21 cellular contexts compared by ENCODE assay signal in the genomic region with DNA sequence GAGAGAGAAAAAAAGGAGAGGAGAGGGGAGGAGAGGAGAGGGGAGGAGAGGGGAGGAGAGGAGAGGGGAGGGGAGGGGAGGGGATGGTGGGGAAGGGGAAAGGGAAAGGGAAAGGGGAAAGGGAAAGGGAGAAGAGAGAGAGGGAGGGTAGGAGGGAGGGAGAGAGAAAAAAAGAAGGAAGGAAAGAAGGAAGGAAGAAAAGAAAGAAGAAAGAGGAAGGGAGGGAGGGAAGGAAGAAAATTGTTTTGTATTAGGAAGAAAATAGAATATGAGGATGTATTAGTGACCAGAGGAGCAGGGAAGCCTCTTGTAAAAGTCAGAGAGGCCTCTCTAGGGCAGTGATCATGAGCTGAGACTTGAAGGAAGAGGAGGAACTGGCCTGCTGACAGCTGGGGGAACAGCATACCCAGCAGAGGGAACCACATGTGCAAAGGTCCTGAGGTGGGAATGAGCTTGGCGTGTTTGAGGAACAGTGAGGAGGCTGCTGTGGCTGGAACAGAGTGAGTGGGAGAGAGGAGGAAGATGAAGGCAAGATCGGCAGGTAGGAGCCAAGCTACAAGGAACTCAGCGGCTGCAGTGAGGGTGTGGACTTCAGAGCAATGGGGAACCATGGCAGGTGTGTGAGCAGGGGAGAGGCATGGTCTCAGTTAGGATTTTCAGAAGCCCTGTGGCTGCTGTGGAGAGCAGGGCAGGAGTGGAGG. TPM values are rescaled to one million over a fixed set of nuclear protein-coding genes. Genes with fewer than 3 reads are reported as not detected.
DNase-seq lines count a peak whose midpoint lies in the region; ATAC-seq, FAIRE-seq and TF ChIP-seq lines count a peak whose summit lies in the region.
"Had no signal": no experiment of that assay in that cellular context is flagged by ENCODE, and none has a peak within 500 bp of the region (broad histone marks: within the 10 kb centered on the region; RNA-seq: fewer than 3 reads in every experiment).

No MANE protein-coding gene starts in this region.

- no peaks in the 10 kb centered on the region for H3K36me3 ChIP-seq in astrocyte (ENCODE audit: insufficient read depth, low read length)
- H3K36me3 ChIP-seq in osteoblast (ENCODE audit: insufficient read depth, low read length), result no peaks in the 10 kb centered on the region
- H3K36me3 ChIP-seq: BLaER1 had no signal

- H3K4me2 ChIP-seq in astrocyte (ENCODE audit: low read length), result no peak overlapping the region
- H3K4me2 ChIP-seq in osteoblast (ENCODE audit: insufficient read depth, low read length), result no peak overlapping the region
- H3K4me2 ChIP-seq: BLaER1 had no signal

- H3K4me3 ChIP-seq in astrocyte (ENCODE audit: insufficient read depth, low read depth, low read length) (no peak overlapping the region), osteoblast (ENCODE audit: insufficient read depth, low read length) (no peak overlapping the region), dorsolateral prefrontal cortex (no peak overlapping the region)
- H3K4me3 ChIP-seq: BLaER1, GM23248 had no signal

- H2AFZ ChIP-seq in astrocyte (ENCODE audit: low read depth, low read length), result no peak overlapping the region
- no peak overlapping the region for H2AFZ ChIP-seq in osteoblast (ENCODE audit: low read length)
- H2AFZ ChIP-seq: GM23248 had no signal

- ATAC-seq in activated T-helper 17 cell treated with anti-CD3 and anti-CD28 coated beads, Interleukin-2, amount 50 U/mL, for 72 hours (replicated peaks), result no peak
- ATAC-seq: CD8-positive, alpha-beta T cell; HepG2 had no signal

- peak overlapping the region; percentile 15 for H3K27ac Mint-ChIP-seq in astrocyte (ENCODE audit: unreplicated experiment)
- peak overlapping the region; percentile 31 for H3K27ac Mint-ChIP-seq in endothelial cell (ENCODE audit: unreplicated experiment)
- H3K27ac Mint-ChIP-seq in activated T-helper 17 cell treated with anti-CD3 and anti-CD28 coated beads, Interleukin-2, amount 50 U/mL, for 72 hours, result no peak overlapping the region
- H3K27ac Mint-ChIP-seq: CD14-positive monocyte; CD8-positive, alpha-beta T cell; HFFc6; IgD-negative memory B cell had no signal

- H4K20me1 ChIP-seq in astrocyte (ENCODE audit: insufficient read depth, low read length) (no peaks in the 10 kb centered on the region), osteoblast (ENCODE audit: insufficient read depth, low read length) (no peaks in the 10 kb centered on the region)

- intact Hi-C loops in dorsolateral prefrontal cortex (cut with DNase I), result no loop called here

- H3K9me3 ChIP-seq in astrocyte (ENCODE audit: insufficient read depth, low read depth, low read length) (no peaks in the 10 kb centered on the region), osteoblast (ENCODE audit: low read depth, low read length) (no peaks in the 10 kb centered on the region)
- H3K9me3 ChIP-seq: BLaER1 had no signal

- no peaks in the 10 kb centered on the region for H3K36me3 Mint-ChIP-seq in astrocyte (ENCODE audit: low read depth, unreplicated experiment)
- H3K36me3 Mint-ChIP-seq in endothelial cell (ENCODE audit: low read depth, unreplicated experiment), result no peaks in the 10 kb centered on the region
- H3K36me3 Mint-ChIP-seq in activated T-helper 17 cell treated with anti-CD3 and anti-CD28 coated beads, Interleukin-2, amount 50 U/mL, for 72 hours (ENCODE audit: low read depth), result no peaks in the 10 kb centered on the region
- H3K36me3 Mint-ChIP-seq: CD8-positive, alpha-beta T cell; IgD-negative memory B cell had no signal

- H3K27me3 Mint-ChIP-seq in astrocyte (ENCODE audit: low read depth, unreplicated experiment) (peaks cover 42% of the 10 kb centered on the region), endothelial cell (ENCODE audit: unreplicated experiment) (peaks cover 9% of the 10 kb centered on the region)
- H3K27me3 Mint-ChIP-seq in activated T-helper 17 cell treated with anti-CD3 and anti-CD28 coated beads, Interleukin-2, amount 50 U/mL, for 72 hours, result peaks cover 24% of the 10 kb centered on the region

- peaks cover 32% of the 10 kb centered on the region for H3K27me3 ChIP-seq in astrocyte (ENCODE audit: insufficient read depth, low read length)
- peaks cover 40% of the 10 kb centered on the region for H3K27me3 ChIP-seq in osteoblast (ENCODE audit: insufficient read depth, low read length)
- H3K27me3 ChIP-seq in dorsolateral prefrontal cortex, result peaks cover 0 to 37% (median 21%) of the 10 kb centered on the region in 45 donors

- no peak for TF ChIP-seq CTCF in astrocyte (IDR thresholded peaks at IDR 0.05; ENCODE audit: insufficient read depth, low read depth, low read length)
- no peak for TF ChIP-seq CTCF in endothelial cell (IDR thresholded peaks at IDR 0.05; ENCODE audit: unreplicated experiment)
- no peak for TF ChIP-seq CTCF in osteoblast (IDR thresholded peaks at IDR 0.05; ENCODE audit: extremely low read depth, low read depth, low read length)
- no peak for TF ChIP-seq CTCF in dorsolateral prefrontal cortex (IDR thresholded peaks at IDR 0.05 in 54 of 56, conservative IDR thresholded peaks at IDR 0.05 in 2 of 56; ENCODE audit: low read depth in 1 of 56, partially characterized antibody in 56 of 56)

- H3K4me1 ChIP-seq in astrocyte (ENCODE audit: insufficient read depth, low read length), result no peaks in the 10 kb centered on the region
- no peaks in the 10 kb centered on the region for H3K4me1 ChIP-seq in osteoblast (ENCODE audit: insufficient read depth, low read length)

- no peak for FAIRE-seq in astrocyte (lab: Jason Lieb, UNC)
- FAIRE-seq: H54, HepG2 had no signal

- no peaks in the 10 kb centered on the region for H3K4me1 Mint-ChIP-seq in astrocyte (ENCODE audit: low read depth, unreplicated experiment)
- H3K4me1 Mint-ChIP-seq in endothelial cell (ENCODE audit: unreplicated experiment), result no peaks in the 10 kb centered on the region
- no peaks in the 10 kb centered on the region for H3K4me1 Mint-ChIP-seq in activated T-helper 17 cell treated with anti-CD3 and anti-CD28 coated beads, Interleukin-2, amount 50 U/mL, for 72 hours

- H3K79me2 ChIP-seq in astrocyte (ENCODE audit: insufficient read depth, low read length) (no peaks in the 10 kb centered on the region), osteoblast (ENCODE audit: insufficient read depth, low read length) (no peaks in the 10 kb centered on the region)

- H3K27ac ChIP-seq in astrocyte (ENCODE audit: low read depth, low read length) (no peak overlapping the region), osteoblast (ENCODE audit: low read depth, low read length) (no peak overlapping the region), dorsolateral prefrontal cortex (no peak overlapping the region)
- H3K27ac ChIP-seq: BLaER1, GM23248 had no signal

- H3K9me3 Mint-ChIP-seq in astrocyte (ENCODE audit: unreplicated experiment) (no peaks in the 10 kb centered on the region), endothelial cell (ENCODE audit: unreplicated experiment) (no peaks in the 10 kb centered on the region)
- H3K9me3 Mint-ChIP-seq in activated T-helper 17 cell treated with anti-CD3 and anti-CD28 coated beads, Interleukin-2, amount 50 U/mL, for 72 hours, result no peaks in the 10 kb centered on the region
- H3K9me3 Mint-ChIP-seq: CD8-positive, alpha-beta T cell; HFFc6; IgD-negative memory B cell had no signal

- no peak overlapping the region for H3K9ac ChIP-seq in astrocyte (ENCODE audit: low read length)
- H3K9ac ChIP-seq: BLaER1, GM23248 had no signal

- DNase-seq in CD1c-positive myeloid dendritic cell (ENCODE audit: extremely low spot score) (peak; percentile 20), astrocyte (ENCODE audit: low read depth) (no peak), endothelial cell (ENCODE audit: low spot score) (no peak), osteoblast (ENCODE audit: insufficient read length, low spot score, missing footprints) (peak; percentile 72), HT-29 (ENCODE audit: low spot score) (no peak), NCI-H2196 (lab: John Stamatoyannopoulos, UW; ENCODE audit: unreplicated experiment) (no peak), dorsolateral prefrontal cortex (no peak)
- DNase-seq: 8988T; Calu3; CD8-positive, alpha-beta T cell; DMS79 treated with DMSO at 0.1 percent for 48 hours; GF-D8; GM23248; HCEC 1CT; HFFc6 had no signal

- H3K4me3 Mint-ChIP-seq in astrocyte (ENCODE audit: unreplicated experiment) (peak overlapping the region; percentile 25), endothelial cell (ENCODE audit: unreplicated experiment) (no peak overlapping the region)
- H3K4me3 Mint-ChIP-seq in activated T-helper 17 cell treated with anti-CD3 and anti-CD28 coated beads, Interleukin-2, amount 50 U/mL, for 72 hours, result no peak overlapping the region
- H3K4me3 Mint-ChIP-seq: CD14-positive monocyte; CD8-positive, alpha-beta T cell; HFFc6 had no signal

RNA-seq across cellular contexts. Expression of a gene that starts 9.6 kb away (rescaled TPM):
- 1.5 and 1.6 TPM in 2 replicates for total RNA-seq in astrocyte
- total RNA-seq in endothelial cell (ENCODE audit: unreplicated experiment), result 19.3 TPM
- total RNA-seq in osteoblast, result under 0.01 TPM in 1 of 2 replicates, not detected in the other
- 0.13 and 0.28 TPM in 2 replicates for total RNA-seq in HT-29 (2014; rRNA removed; shearing (Covaris generic))
- total RNA-seq in activated T-helper 17 cell treated with anti-CD3 and anti-CD28 coated beads, Interleukin-2, amount 50 U/mL, for 72 hours, result under 1 TPM; 0.50 to 0.61 TPM
- 100 to 1,000 TPM in 5 of 120 experiments, 10 to 100 TPM in 115; 21.3 to 177 (median 74.4) TPM for total RNA-seq in dorsolateral prefrontal cortex
- total RNA-seq: Calu3; CD8-positive, alpha-beta T cell; GM23248; HFFc6 had no signal

RNA-seq across cellular contexts. Expression of a gene that starts 24.5 kb away (rescaled TPM):
- total RNA-seq in astrocyte (91.0 and 97.3 TPM in 2 replicates), endothelial cell (ENCODE audit: unreplicated experiment) (68.2 TPM), osteoblast (15.9 and 21.5 TPM in 2 replicates), dorsolateral prefrontal cortex (100 to 1,000 TPM in 2 of 120 experiments, 10 to 100 TPM in 118; 46.6 to 103 (median 70.3) TPM)
- total RNA-seq in HT-29 (2014; rRNA removed; shearing (Covaris generic)), result 77.2 and 85.3 TPM in 2 replicates
- total RNA-seq in activated T-helper 17 cell treated with anti-CD3 and anti-CD28 coated beads, Interleukin-2, amount 50 U/mL, for 72 hours, result 10 to 100 TPM; 52.4 to 90.5 TPM

RNA-seq across cellular contexts. Expression of a gene that starts 50.7 kb away (rescaled TPM):
- total RNA-seq in astrocyte (2.6 and 2.8 TPM in 2 replicates), endothelial cell (ENCODE audit: unreplicated experiment) (2.8 TPM), osteoblast (15.9 and 22.4 TPM in 2 replicates), dorsolateral prefrontal cortex (100 to 1,000 TPM in 10 of 120 experiments, 10 to 100 TPM in 110; 17.5 to 207 (median 47.3) TPM)
- 39.1 and 40.5 TPM in 2 replicates for total RNA-seq in HT-29 (2014; rRNA removed; shearing (Covaris generic))
- total RNA-seq in activated T-helper 17 cell treated with anti-CD3 and anti-CD28 coated beads, Interleukin-2, amount 50 U/mL, for 72 hours, result 10 to 100 TPM; 32.0 to 98.0 TPM

Comparison
In these comparisons a context has a peak if more than half of its experiments do, and no peak if none do; other contexts are left out.
1. DNase-seq: peak in CD1c-positive myeloid dendritic cell (single experiment) and osteoblast (single experiment); none in astrocyte (single experiment), endothelial cell (single experiment), HT-29 (single experiment), NCI-H2196 (single experiment) and dorsolateral prefrontal cortex (0 of 10).